Comparison of ENCODE assay signal across 8 cellular contexts in genomic region chr19:33302175-33302973, GRCh38. TPM values are rescaled to one million over a fixed set of nuclear protein-coding genes. Genes with fewer than 3 reads are reported as not detected.
DNase-seq lines count a peak whose midpoint lies in the region; TF ChIP-seq lines count a peak whose summit lies in the region.

Gene CEBPA, minus strand, starts transcription at chr19:33302534. Its CDS starts 120 bp downstream, at chr19:33302414.

- H3K4me3 Mint-ChIP-seq in MCF 10A (ENCODE audit: unreplicated experiment) = peak within 1 kb of the TSS; percentile 75

- TF ChIP-seq CTCF in GM12864 (IDR thresholded peaks at IDR 0.05; ENCODE audit: low read depth, low read length, missing control alignments) (peak; percentile 33), HFF-Myc (IDR thresholded peaks at IDR 0.05; ENCODE audit: low read depth, low read length, missing control alignments) (peak; percentile 23), MCF 10A (IDR thresholded peaks at IDR 0.05; ENCODE audit: unreplicated experiment) (peak; percentile 39)

- H3K9me3 ChIP-seq in iPS-20b (ENCODE audit: insufficient read depth, low read depth, low read length) (no peaks in the 10 kb centered on the region), skeletal muscle satellite cell (replicated peaks; ENCODE audit: low read length) (no peaks in the 10 kb centered on the region)

- no peak within 1 kb of the TSS for H3K27ac Mint-ChIP-seq in MCF 10A (ENCODE audit: low read depth, unreplicated experiment)

- CTCF ChIA-PET in MCF 10A (lab: Yijun Ruan, JAX) = interaction anchor here (0.6 to 2.6 kb wide), 22 partner anchors 9 to 887 kb away, joined by 3 to 12 read pairs (median 6); partner anchors contain the start of gene CEBPG

- H3K9ac ChIP-seq in iPS-20b (ENCODE audit: low read depth, low read length) (peak within 1 kb of the TSS; percentile 56; the same call in 1 of the 2 replicates), skeletal muscle satellite cell (ENCODE audit: low read depth, low read length) (peak within 1 kb of the TSS; percentile 80)

- H3K4me2 ChIP-seq in skeletal muscle satellite cell (ENCODE audit: low read length) = peak within 1 kb of the TSS; percentile 94

- H3K4me1 Mint-ChIP-seq in MCF 10A (ENCODE audit: insufficient read depth, unreplicated experiment) = no peaks in the 10 kb centered on the region

- H3K36me3 ChIP-seq in iPS-20b (ENCODE audit: insufficient read depth, low read depth, low read length) (no peaks in the 10 kb centered on the region), skeletal muscle satellite cell (ENCODE audit: insufficient read depth, low read length) (no peaks in the 10 kb centered on the region)

- no peaks in the 10 kb centered on the region for H3K27me3 Mint-ChIP-seq in MCF 10A (ENCODE audit: insufficient read depth, unreplicated experiment)

- H3K4me1 ChIP-seq in iPS-20b (ENCODE audit: insufficient read depth, low read length) = peaks cover 4% of the 10 kb centered on the region; the same call in 1 of the 2 replicates
- peaks cover 6% of the 10 kb centered on the region for H3K4me1 ChIP-seq in skeletal muscle satellite cell (ENCODE audit: control insufficient read depth, insufficient read depth, low read length)

- H3K27ac ChIP-seq in iPS-20b (ENCODE audit: low read length) = no peak within 1 kb of the TSS

- POLR2A ChIA-PET in MCF 10A (lab: Yijun Ruan, JAX) = interaction anchor here (0.6 to 8.3 kb wide), 19 partner anchors 10 to 1431 kb away, joined by 3 to 110 read pairs (median 3); partner anchors contain the start of gene CEBPG

- intact Hi-C loops in MCF 10A (cut with micrococcal nuclease) = loop anchor here (2.0 to 5.0 kb wide), 3 partner anchors 65 to 90 kb away; no protein-coding TSS in a partner anchor

- H3K4me3 ChIP-seq in GM12864 (ENCODE audit: low read depth, low read length) (peak within 1 kb of the TSS; percentile 42), HFF-Myc (replicated peaks; ENCODE audit: low read depth, low read length) (peak within 1 kb of the TSS; percentile 70), iPS-20b (ENCODE audit: low read length) (peak within 1 kb of the TSS; percentile 70), skeletal muscle satellite cell (ENCODE audit: low read length) (peak within 1 kb of the TSS; percentile 80)

- H3K36me3 Mint-ChIP-seq in MCF 10A (ENCODE audit: insufficient read depth, unreplicated experiment) = no peaks in the 10 kb centered on the region

- DNase-seq in GM12864 (ENCODE audit: low read depth) (no peak), HFF-Myc (ENCODE audit: extremely low read depth, low read depth) (no peak), NCI-H1092 (lab: John Stamatoyannopoulos, UW) (peak; percentile 12), T-helper 9 cell (peak; percentile 32), MCF 10A (ENCODE audit: unreplicated experiment) (peak; percentile 86), NCI-H187 treated with DMSO at 0.1 percent for 48 hours (lab: John Stamatoyannopoulos, UW) (no peak)

- H3K9me3 Mint-ChIP-seq in MCF 10A (ENCODE audit: unreplicated experiment) = no peaks in the 10 kb centered on the region

- BruUV-seq in MCF 10A (replicated peaks; lab: Mats Ljungman, UMichigan) = no TSS peak

- peaks cover 75% of the 10 kb centered on the region for H3K27me3 ChIP-seq in iPS-20b (ENCODE audit: insufficient read depth, low read length)
- H3K27me3 ChIP-seq in skeletal muscle satellite cell (ENCODE audit: control insufficient read depth, insufficient read depth, low read length) = peaks cover 85% of the 10 kb centered on the region

RNA-seq across cellular contexts. Expression of gene CEBPA, which starts in this region (rescaled TPM):
- 4.7 and 6.2 TPM in 2 replicates for total RNA-seq in MCF 10A (2022)
- total RNA-seq in skeletal muscle satellite cell (2012; rRNA removed) = 0.44 and 0.51 TPM in 2 replicates

Comparison
In these comparisons a context has a peak if more than half of its experiments do, and no peak if none do; other contexts are left out.
1. DNase-seq: peak in NCI-H1092 (single experiment), T-helper 9 cell (single experiment) and MCF 10A (single experiment); none in GM12864 (single experiment), HFF-Myc (single experiment) and NCI-H187 treated with DMSO at 0.1 percent for 48 hours (single experiment).
2. Peak in every context shown above with its lines, with median percentiles within 50 percentile points of each other: H3K4me3 ChIP-seq and CTCF ChIP-seq.